24 cellular contexts compared by ENCODE assay signal in genomic region chr4:6038711-6039110, GRCh38. TPM values are rescaled to one million over a fixed set of nuclear protein-coding genes. Genes with fewer than 3 reads are reported as not detected.
DNase-seq lines count a peak whose midpoint lies in the region; ATAC-seq, FAIRE-seq and TF ChIP-seq lines count a peak whose summit lies in the region.
"Had no signal": no experiment of that assay in that cellular context is flagged by ENCODE, and none has a peak within 500 bp of the region (broad histone marks: within the 10 kb centered on the region; RNA-seq: fewer than 3 reads in every experiment).

No MANE protein-coding gene starts in this region.

- no peak overlapping the region for H3K27ac Mint-ChIP-seq in endodermal cell
- H3K27ac Mint-ChIP-seq: CD14-positive monocyte; CD4-positive, alpha-beta T cell; HFFc6 had no signal

- H3K9ac ChIP-seq in BLaER1 treated with 17β-estradiol and CSF1 and Interleukin-3, amounts not matched to agents 10 nM and 100 nM = no peak overlapping the region
- no peak overlapping the region for H3K9ac ChIP-seq in kidney (ENCODE audit: low read length in 2 of 2)
- no peak overlapping the region for H3K9ac ChIP-seq in endodermal cell (ENCODE audit: extremely low read depth, low read length, poor library complexity, severe bottlenecking)

- H3K4me1 Mint-ChIP-seq in endodermal cell = peaks cover 4% of the 10 kb centered on the region
- H3K4me1 Mint-ChIP-seq: CD14-positive monocyte; CD8-positive, alpha-beta memory T cell had no signal

- H3K4me3 ChIP-seq in BLaER1 treated with 17β-estradiol and CSF1 and Interleukin-3, amounts not matched to agents 10 nM and 100 nM = no peak overlapping the region
- H3K4me3 ChIP-seq in kidney (ENCODE audit: low read length in 2 of 2) = no peak overlapping the region
- no peak overlapping the region for H3K4me3 ChIP-seq in endodermal cell (ENCODE audit: low read length)
- H3K4me3 ChIP-seq: A549, HAP-1 had no signal

- no peak overlapping the region for H3K4me3 Mint-ChIP-seq in endodermal cell
- H3K4me3 Mint-ChIP-seq: CD14-positive monocyte; CD4-positive, alpha-beta T cell; CD8-positive, alpha-beta memory T cell; HFFc6 had no signal

- no peak for FAIRE-seq in kidney (lab: Jason Lieb, UNC)
- FAIRE-seq: A549, G401.6, GM12892, H54 had no signal

- H3K36me3 ChIP-seq in BLaER1 treated with 17β-estradiol and CSF1 and Interleukin-3, amounts not matched to agents 10 nM and 100 nM = no peaks in the 10 kb centered on the region
- H3K36me3 ChIP-seq in kidney (ENCODE audit: control insufficient read depth in 1 of 2, insufficient read depth in 2 of 2, low read length in 2 of 2) = no peaks in the 10 kb centered on the region
- no peaks in the 10 kb centered on the region for H3K36me3 ChIP-seq in endodermal cell (ENCODE audit: control insufficient read depth, insufficient read depth, low read length)
- H3K36me3 ChIP-seq: HAP-1 had no signal

- H3K4me2 ChIP-seq in BLaER1 treated with 17β-estradiol and CSF1 and Interleukin-3, amounts not matched to agents 10 nM and 100 nM = peak overlapping the region in 8 of 11 experiments; percentile 3 to 57 (median 28); a peak in 12 of 22 replicates
- H3K4me2 ChIP-seq: A549 had no signal

- no peaks in the 10 kb centered on the region for H3K36me3 Mint-ChIP-seq in endodermal cell (ENCODE audit: low read depth)
- H3K36me3 Mint-ChIP-seq: CD14-positive monocyte had no signal

- H3K9me3 ChIP-seq in BLaER1 treated with 17β-estradiol and CSF1 and Interleukin-3, amounts not matched to agents 10 nM and 100 nM (replicated peaks in 1 of 11) = no peaks in the 10 kb centered on the region
- H3K9me3 ChIP-seq in kidney (ENCODE audit: control insufficient read depth in 1 of 2, low read length in 2 of 2) (no peaks in the 10 kb centered on the region), endodermal cell (ENCODE audit: control insufficient read depth, low read length) (no peaks in the 10 kb centered on the region)
- H3K9me3 ChIP-seq: A549, HAP-1 had no signal

- intact Hi-C loops in kidney (cut with DNase I) = no loop called here

- peaks cover 35% of the 10 kb centered on the region for H3K27me3 Mint-ChIP-seq in endodermal cell (ENCODE audit: insufficient read depth)

- no peak overlapping the region for H3K27ac ChIP-seq in BLaER1 treated with 17β-estradiol and CSF1 and Interleukin-3, amounts not matched to agents 10 nM and 100 nM
- no peak overlapping the region for H3K27ac ChIP-seq in kidney (ENCODE audit: low read depth in 2 of 2, low read length in 2 of 2)
- H3K27ac ChIP-seq in endodermal cell (ENCODE audit: low read depth, low read length) = no peak overlapping the region
- H3K27ac ChIP-seq: 22Rv1, A549 had no signal

- H4K20me1 ChIP-seq in BLaER1 treated with 17β-estradiol and CSF1 and Interleukin-3, amounts not matched to agents 10 nM and 100 nM = no peaks in the 10 kb centered on the region

- TF ChIP-seq CTCF in kidney (IDR thresholded peaks at IDR 0.05; ENCODE audit: borderline replicate concordance, extremely low read depth, insufficient read depth) (no peak), endodermal cell (conservative IDR thresholded peaks at IDR 0.05) (no peak)

- H3K27me3 ChIP-seq in BLaER1 treated with 17β-estradiol and CSF1 and Interleukin-3, amounts not matched to agents 10 nM and 100 nM = no peaks in the 10 kb centered on the region
- no peaks in the 10 kb centered on the region for H3K27me3 ChIP-seq in endodermal cell (ENCODE audit: control insufficient read depth, insufficient read depth, low read length, poor library complexity, severe bottlenecking)

- H3K9me3 Mint-ChIP-seq in endodermal cell = no peaks in the 10 kb centered on the region
- H3K9me3 Mint-ChIP-seq: CD4-positive, alpha-beta T cell; CD8-positive, alpha-beta memory T cell had no signal

- DNase-seq in NCI-H1694 treated with DMSO at 0.1 percent for 48 hours (lab: John Stamatoyannopoulos, UW) (peak; percentile 13), NCI-H1694 (lab: John Stamatoyannopoulos, UW) (no peak), kidney (peak; percentile 46), endodermal cell (no peak)
- no peak for DNase-seq in stimulated activated CD4-positive, alpha-beta T cell treated with anti-CD3 and anti-CD28 coated beads, Interleukin-2, amount 100 ng/mL, for 48 hours
- DNase-seq: ACHN; AML-193; Calu3; CD4-positive, alpha-beta T cell; CD8-positive, alpha-beta memory T cell; DMS153; DND-41; GOT3; HFFc6 had no signal

- WGBS in endodermal cell (ENCODE audit: insufficient coverage in 1 of 2, insufficient read length in 1 of 2), 2 experiments = 84 to 91% methylated on average over 7 to 8 of the region's 8 CpGs

- peaks cover 0 to 31% (median 11%) of the 10 kb centered on the region in 10 experiments; a peak in 14 of 20 replicates for H3K4me1 ChIP-seq in BLaER1 treated with 17β-estradiol and CSF1 and Interleukin-3, amounts not matched to agents 10 nM and 100 nM
- H3K4me1 ChIP-seq in kidney (ENCODE audit: control insufficient read depth in 1 of 2, insufficient read depth in 1 of 2, low read depth in 1 of 2, low read length in 2 of 2) = peaks cover 0 to 1% of the 10 kb centered on the region in 2 donors
- H3K4me1 ChIP-seq in endodermal cell (ENCODE audit: control insufficient read depth, insufficient read depth, low read length) = peaks cover 5% of the 10 kb centered on the region
- H3K4me1 ChIP-seq: A549, HAP-1 had no signal

- ATAC-seq in HG02981 (IDR thresholded peaks at IDR 0.05; ENCODE audit: unreplicated experiment) = no peak
- ATAC-seq: A549 had no signal

RNA-seq across cellular contexts. Expression of gene C4orf50, which starts 20.5 kb away (rescaled TPM):
- total RNA-seq in kidney = 0.16 TPM
- polyA plus RNA-seq in kidney (ENCODE audit: insufficient read depth, low read depth, low replicate concordance) = not detected
- 1 to 10 TPM in 1 of 2 donors, under 1 TPM in 1; 0.84 to 1.6 TPM for total RNA-seq in endodermal cell
- 0.11 TPM for polyA plus RNA-seq in endodermal cell (2013, experiment 1 of 2)
- 0.17 TPM for polyA plus RNA-seq in endodermal cell (2013, experiment 2 of 2)
- total RNA-seq: Calu3, HFFc6 had no signal
- polyA plus RNA-seq: A549, BJ, CD14-positive monocyte had no signal

Comparison
In these comparisons a context has a peak if more than half of its experiments do, and no peak if none do; other contexts are left out.
1. DNase-seq: peak in NCI-H1694 treated with DMSO at 0.1 percent for 48 hours (single experiment) and kidney (single experiment); none in NCI-H1694 (single experiment), stimulated activated CD4-positive, alpha-beta T cell treated with anti-CD3 and anti-CD28 coated beads, Interleukin-2, amount 100 ng/mL, for 48 hours (0 of 2) and endodermal cell (single experiment).